Comparison of ENCODE assay signal across 15 cellular contexts in the genomic region with DNA sequence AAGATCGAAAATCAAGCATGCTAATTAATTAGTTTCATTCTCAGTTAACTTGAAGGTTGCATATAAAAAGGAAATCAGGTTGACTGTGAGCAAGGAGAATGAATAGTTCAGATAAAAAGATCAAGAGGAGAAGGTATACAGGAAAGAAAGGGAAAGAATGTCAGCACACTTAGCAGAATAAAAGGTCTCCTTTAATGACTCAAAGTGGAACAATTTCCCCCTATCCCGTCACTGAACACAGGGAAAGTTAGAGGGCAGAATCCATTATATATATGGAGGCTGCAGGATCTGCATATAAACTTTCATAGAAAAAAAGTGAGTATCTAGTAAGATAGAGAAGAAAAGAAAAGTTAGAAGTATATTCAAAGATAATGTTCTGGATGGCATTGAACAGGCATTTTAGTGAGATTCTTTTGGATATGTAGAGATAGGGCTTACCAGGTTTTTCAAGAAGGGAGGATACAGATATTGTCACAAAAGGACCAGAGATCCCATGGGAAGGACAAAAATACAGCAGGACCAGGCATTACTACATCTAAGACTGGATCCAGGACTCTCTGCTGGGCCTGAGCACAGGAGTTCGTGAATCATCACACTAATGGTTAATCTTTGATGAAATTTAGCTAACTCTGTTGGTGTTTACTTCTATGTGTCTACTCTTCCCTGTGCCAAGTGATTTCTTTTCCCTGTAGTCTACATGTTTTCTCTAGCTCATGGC.
"Had no signal": no experiment of that assay in that cellular context is flagged by ENCODE, and none has a peak within 500 bp of the region (broad histone marks: within the 10 kb centered on the region; RNA-seq: fewer than 3 reads in every experiment).

No MANE protein-coding gene starts in this region.

- H3K27ac ChIP-seq: prostate gland, stomach, testis, upper lobe of left lung, VCaP had no signal

- FAIRE-seq: colon, endometrium, keratinocyte had no signal

- H3K4me3 ChIP-seq: prostate gland, stomach, testis, upper lobe of left lung had no signal

- H3K27me3 ChIP-seq: stomach, testis, upper lobe of left lung had no signal

- DNase-seq: activated CD4-positive, alpha-beta memory T cell treated with anti-CD3 and anti-CD28 coated beads for 36 hours; activated CD8-positive, alpha-beta memory T cell treated with anti-CD3 and anti-CD28 coated beads, Interleukin-2, amount 10 ng/mL, durations not matched to agents 7 days and 5 days; activated naive CD4-positive, alpha-beta T cell treated with anti-CD3 and anti-CD28 coated beads, Interleukin-2, amount 10 ng/mL, durations not matched to agents 7 days and 5 days; activated T-cell treated with anti-CD3 and anti-CD28 coated beads, Interleukin-2, amount 50 U/mL, for 1 hour; caudate nucleus; occipital lobe; stimulated activated CD4-positive, alpha-beta T cell treated with anti-CD3 and anti-CD28 coated beads, Interleukin-2, amount 100 ng/mL, for 24 hours; stomach; testis; upper lobe of left lung had no signal

- H3K4me1 ChIP-seq: prostate gland, stomach, testis, upper lobe of left lung had no signal

- H3K36me3 ChIP-seq: prostate gland, stomach, upper lobe of left lung had no signal

- H3K9me3 ChIP-seq: prostate gland, testis had no signal
